ENCODE assay signal across 13 cellular contexts in genomic region chr17:45242015-45242414, GRCh38. TPM values are rescaled to one million over a fixed set of nuclear protein-coding genes. Genes with fewer than 3 reads are reported as not detected.
DNase-seq lines count a peak whose midpoint lies in the region; ATAC-seq lines count a peak whose summit lies in the region.
"Had no signal": no experiment of that assay in that cellular context is flagged by ENCODE, and none has a peak within 500 bp of the region (broad histone marks: within the 10 kb centered on the region; RNA-seq: fewer than 3 reads in every experiment).

No MANE protein-coding gene starts in this region.

- peak overlapping the region; percentile 41; the same call in 1 of the 2 replicates for H3K4me3 ChIP-seq in iPS DF 6.9 (ENCODE audit: low read length)
- H3K4me3 ChIP-seq: A549 had no signal

- CTCF ChIA-PET in T-cell (lab: Charles Lee) = no interaction called here

- peaks cover 31% of the 10 kb centered on the region for H3K4me1 Mint-ChIP-seq in activated T-cell treated with anti-CD3 and anti-CD28 coated beads, Interleukin-2, amount 50 U/mL, for 24 hours (ENCODE audit: low read depth)
- H3K4me1 Mint-ChIP-seq in activated naive CD8-positive, alpha-beta T cell treated with anti-CD3 and anti-CD28 coated beads for 36 hours = peaks cover 16% of the 10 kb centered on the region
- H3K4me1 Mint-ChIP-seq in stimulated activated naive CD8-positive, alpha-beta T cell treated with anti-CD3 and anti-CD28 coated beads, Interleukin-15, amount 100 ng/mL, for 72 hours = peaks cover 81% of the 10 kb centered on the region
- H3K4me1 Mint-ChIP-seq in T-cell = peaks cover 41 to 49% (median 49%) of the 10 kb centered on the region in 3 donors

- POLR2A ChIA-PET in T-cell (lab: Charles Lee) = interaction anchor here in 1 of 2 donors (0.6 kb wide), 1 partner anchor 228 kb away, joined by 3 read pairs; no protein-coding TSS in a partner anchor

- H3K36me3 ChIP-seq in iPS DF 6.9 (ENCODE audit: control insufficient read depth, insufficient read depth, low read length) = no peaks in the 10 kb centered on the region

- peak; percentile 2 for ATAC-seq in stimulated activated naive CD8-positive, alpha-beta T cell treated with anti-CD3 and anti-CD28 coated beads, Interleukin-15, amount 100 ng/mL, for 72 hours
- ATAC-seq in T-cell (replicated peaks in 1 of 4) = no peak
- no peak for ATAC-seq in HG02852 (IDR thresholded peaks at IDR 0.05; ENCODE audit: unreplicated experiment)
- ATAC-seq: A549 had no signal

- H3K27ac Mint-ChIP-seq in activated T-cell treated with anti-CD3 and anti-CD28 coated beads, Interleukin-2, amount 50 U/mL, for 24 hours = peak overlapping the region; percentile 84
- peak overlapping the region; percentile 38 for H3K27ac Mint-ChIP-seq in activated naive CD8-positive, alpha-beta T cell treated with anti-CD3 and anti-CD28 coated beads for 36 hours
- peak overlapping the region in 1 of 2 donors; percentile 54 for H3K27ac Mint-ChIP-seq in stimulated activated naive CD8-positive, alpha-beta T cell treated with anti-CD3 and anti-CD28 coated beads, Interleukin-15, amount 100 ng/mL, for 72 hours
- peak overlapping the region in 1 of 2 donors; percentile 73 for H3K27ac Mint-ChIP-seq in T-cell

- H3K27me3 ChIP-seq in iPS DF 6.9 (ENCODE audit: control insufficient read depth, insufficient read depth, low read length) = no peaks in the 10 kb centered on the region

- no CpG with 5 or more reads among the region's 20 CpGs for WGBS in iPS DF 6.9 (ENCODE audit: insufficient coverage, insufficient read length)

- H3K4me3 Mint-ChIP-seq in activated T-cell treated with anti-CD3 and anti-CD28 coated beads, Interleukin-2, amount 50 U/mL, for 24 hours = no peak overlapping the region
- no peak overlapping the region for H3K4me3 Mint-ChIP-seq in activated naive CD8-positive, alpha-beta T cell treated with anti-CD3 and anti-CD28 coated beads for 36 hours
- H3K4me3 Mint-ChIP-seq in stimulated activated naive CD8-positive, alpha-beta T cell treated with anti-CD3 and anti-CD28 coated beads, Interleukin-15, amount 100 ng/mL, for 72 hours = no peak overlapping the region
- H3K4me3 Mint-ChIP-seq in T-cell = no peak overlapping the region

- peaks cover 96% of the 10 kb centered on the region for H3K36me3 Mint-ChIP-seq in activated T-cell treated with anti-CD3 and anti-CD28 coated beads, Interleukin-2, amount 50 U/mL, for 24 hours (ENCODE audit: low read depth)
- peaks cover 42% of the 10 kb centered on the region for H3K36me3 Mint-ChIP-seq in activated naive CD8-positive, alpha-beta T cell treated with anti-CD3 and anti-CD28 coated beads for 36 hours
- peaks cover 56% of the 10 kb centered on the region for H3K36me3 Mint-ChIP-seq in T-cell

- no peaks in the 10 kb centered on the region for H3K27me3 Mint-ChIP-seq in activated T-cell treated with anti-CD3 and anti-CD28 coated beads, Interleukin-2, amount 50 U/mL, for 24 hours
- H3K27me3 Mint-ChIP-seq in activated naive CD8-positive, alpha-beta T cell treated with anti-CD3 and anti-CD28 coated beads for 36 hours = no peaks in the 10 kb centered on the region
- H3K27me3 Mint-ChIP-seq in stimulated activated naive CD8-positive, alpha-beta T cell treated with anti-CD3 and anti-CD28 coated beads, Interleukin-15, amount 100 ng/mL, for 72 hours = no peaks in the 10 kb centered on the region
- H3K27me3 Mint-ChIP-seq in T-cell = no peaks in the 10 kb centered on the region

- H3K9me3 Mint-ChIP-seq in activated T-cell treated with anti-CD3 and anti-CD28 coated beads, Interleukin-2, amount 50 U/mL, for 24 hours = no peaks in the 10 kb centered on the region
- no peaks in the 10 kb centered on the region for H3K9me3 Mint-ChIP-seq in activated naive CD8-positive, alpha-beta T cell treated with anti-CD3 and anti-CD28 coated beads for 36 hours
- no peaks in the 10 kb centered on the region for H3K9me3 Mint-ChIP-seq in stimulated activated naive CD8-positive, alpha-beta T cell treated with anti-CD3 and anti-CD28 coated beads, Interleukin-15, amount 100 ng/mL, for 72 hours
- H3K9me3 Mint-ChIP-seq in T-cell = no peaks in the 10 kb centered on the region

- no peak for DNase-seq in activated T-cell treated with anti-CD3 and anti-CD28 coated beads, Interleukin-2, amount 50 U/mL, for 24 hours
- DNase-seq in activated T-cell treated with anti-CD3 and anti-CD28 coated beads, Interleukin-2, amount 50 U/mL, for 48 hours = no peak
- DNase-seq in activated naive CD8-positive, alpha-beta T cell treated with anti-CD3 and anti-CD28 coated beads for 36 hours = no peak
- DNase-seq in iPS DF 6.9 (ENCODE audit: low read depth, low spot score) (no peak), glomerular visceral epithelial cell (ENCODE audit: extremely low spot score) (no peak), T-cell (no peak)
- DNase-seq in stimulated activated naive CD8-positive, alpha-beta T cell treated with anti-CD3 and anti-CD28 coated beads, Interleukin-15, amount 100 ng/mL, for 72 hours = no peak
- DNase-seq: amniotic stem cell, dermis blood vessel endothelial cell had no signal

- H3K27ac ChIP-seq in iPS DF 6.9 (ENCODE audit: low read length) = no peak overlapping the region
- H3K27ac ChIP-seq: tibial nerve had no signal

- no peaks in the 10 kb centered on the region for H3K9me3 ChIP-seq in iPS DF 6.9 (ENCODE audit: control insufficient read depth, insufficient read depth, low read length)
- H3K9me3 ChIP-seq: A549, tibial nerve had no signal

- H3K4me1 ChIP-seq in iPS DF 6.9 (ENCODE audit: control insufficient read depth, insufficient read depth, low read length) = 0 out of 2 replicates have a peak, but pooled peaks cover 5% of the 10 kb centered on the region

RNA-seq across cellular contexts. Expression of gene SPATA32, which starts 19.9 kb away (rescaled TPM):
- total RNA-seq in activated naive CD8-positive, alpha-beta T cell treated with anti-CD3 and anti-CD28 coated beads for 36 hours = under 1 TPM; 0.62 to 0.68 TPM
- under 1 TPM in 4 of 5 donors, not detected in 1; 0.37 to 0.55 (median 0.42) TPM for total RNA-seq in T-cell
- total RNA-seq: dermis blood vessel endothelial cell, mesenteric fat pad, tibial nerve had no signal

RNA-seq across cellular contexts. Expression of gene FMNL1, which starts 20.3 kb away (rescaled TPM):
- 100 to 1,000 TPM; 215 to 219 TPM for total RNA-seq in activated naive CD8-positive, alpha-beta T cell treated with anti-CD3 and anti-CD28 coated beads for 36 hours
- 100 to 1,000 TPM; 362 to 473 (median 457) TPM for total RNA-seq in T-cell
